ENCODE assay signal across 21 cellular contexts in genomic region chr3:72571638-72572114, GRCh38.
"Had no signal": no experiment of that assay in that cellular context is flagged by ENCODE, and none has a peak within 500 bp of the region (broad histone marks: within the 10 kb centered on the region; RNA-seq: fewer than 3 reads in every experiment).

No MANE protein-coding gene starts in this region.

- H3K27me3 ChIP-seq: dorsolateral prefrontal cortex, foreskin keratinocyte, left lung, neural progenitor cell, pancreas, sigmoid colon, spleen, thyroid gland had no signal

- H3K4me1 Mint-ChIP-seq: activated B cell treated with CpG ODN at 0.5 μM for 24 hours; activated naive CD8-positive, alpha-beta T cell treated with anti-CD3 and anti-CD28 coated beads for 36 hours; activated T-helper 17 cell treated with anti-CD3 and anti-CD28 coated beads, Interleukin-2, amount 50 U/mL, for 72 hours; naive thymus-derived CD4-positive, alpha-beta T cell had no signal

- H2AFZ ChIP-seq: neural progenitor cell had no signal

- H3K4me3 Mint-ChIP-seq: activated B cell treated with CpG ODN at 0.5 μM for 24 hours; activated CD8-positive, alpha-beta T cell treated with anti-CD3 and anti-CD28 coated beads for 36 hours; activated naive CD8-positive, alpha-beta T cell treated with anti-CD3 and anti-CD28 coated beads for 36 hours; activated T-helper 17 cell treated with anti-CD3 and anti-CD28 coated beads, Interleukin-2, amount 50 U/mL, for 72 hours; naive thymus-derived CD4-positive, alpha-beta T cell; neural progenitor cell had no signal

- DNase-seq: activated B cell treated with CpG ODN at 0.5 μM for 24 hours; activated CD4-positive, alpha-beta T cell treated with anti-CD3 and anti-CD28 coated beads for 48 hours; activated CD8-positive, alpha-beta T cell treated with anti-CD3 and anti-CD28 coated beads for 36 hours; activated naive CD4-positive, alpha-beta T cell; activated naive CD8-positive, alpha-beta T cell treated with anti-CD3 and anti-CD28 coated beads for 36 hours; activated T-cell treated with anti-CD3 and anti-CD28 coated beads, Interleukin-2, amount 50 U/mL, for 1 hour; amniotic stem cell; dorsolateral prefrontal cortex; foreskin keratinocyte; glutamatergic neuron; left lung; naive thymus-derived CD4-positive, alpha-beta T cell; pancreas; sigmoid colon; spleen; stimulated activated CD8-positive, alpha-beta memory T cell treated with anti-CD3 and anti-CD28 coated beads, Interleukin-4, amount 100 ng/mL, for 48 hours; stimulated activated naive CD4-positive, alpha-beta T cell; thyroid gland had no signal

- H3K9me3 Mint-ChIP-seq: activated B cell treated with CpG ODN at 0.5 μM for 24 hours; activated CD8-positive, alpha-beta T cell treated with anti-CD3 and anti-CD28 coated beads for 36 hours; activated naive CD8-positive, alpha-beta T cell treated with anti-CD3 and anti-CD28 coated beads for 36 hours; activated T-helper 17 cell treated with anti-CD3 and anti-CD28 coated beads, Interleukin-2, amount 50 U/mL, for 72 hours; naive thymus-derived CD4-positive, alpha-beta T cell; neural progenitor cell had no signal

- H3K27ac Mint-ChIP-seq: activated B cell treated with CpG ODN at 0.5 μM for 24 hours; activated CD8-positive, alpha-beta T cell treated with anti-CD3 and anti-CD28 coated beads for 36 hours; activated naive CD8-positive, alpha-beta T cell treated with anti-CD3 and anti-CD28 coated beads for 36 hours; naive thymus-derived CD4-positive, alpha-beta T cell; neural progenitor cell had no signal

- H3K4me3 ChIP-seq: dorsolateral prefrontal cortex, left lung, neural progenitor cell, pancreas, sigmoid colon, spleen, thyroid gland had no signal

- H3K36me3 ChIP-seq: left lung, neural progenitor cell, pancreas, sigmoid colon, spleen, thyroid gland had no signal

- H3K36me3 Mint-ChIP-seq: activated naive CD8-positive, alpha-beta T cell treated with anti-CD3 and anti-CD28 coated beads for 36 hours; naive thymus-derived CD4-positive, alpha-beta T cell; neural progenitor cell had no signal

- FAIRE-seq: pancreas had no signal

- H3K27ac ChIP-seq: dorsolateral prefrontal cortex, epithelial cell of prostate, foreskin keratinocyte, left lung, neural progenitor cell, pancreas, sigmoid colon, spleen, thyroid gland had no signal

- H3K9ac ChIP-seq: neural progenitor cell had no signal

- H3K9me3 ChIP-seq: left lung, pancreas, sigmoid colon, spleen, thyroid gland had no signal

- H3K4me1 ChIP-seq: foreskin keratinocyte, left lung, sigmoid colon, spleen, thyroid gland had no signal

- ATAC-seq: activated CD8-positive, alpha-beta T cell treated with anti-CD3 and anti-CD28 coated beads for 36 hours; activated T-helper 17 cell treated with anti-CD3 and anti-CD28 coated beads, Interleukin-2, amount 50 U/mL, for 72 hours; foreskin keratinocyte; left lung; naive thymus-derived CD4-positive, alpha-beta T cell had no signal

- H3K4me2 ChIP-seq: neural progenitor cell had no signal

- H3K27me3 Mint-ChIP-seq: activated CD8-positive, alpha-beta T cell treated with anti-CD3 and anti-CD28 coated beads for 36 hours; activated naive CD8-positive, alpha-beta T cell treated with anti-CD3 and anti-CD28 coated beads for 36 hours; naive thymus-derived CD4-positive, alpha-beta T cell had no signal
